ENCODE assay signal across 1 cellular context in the genomic region with DNA sequence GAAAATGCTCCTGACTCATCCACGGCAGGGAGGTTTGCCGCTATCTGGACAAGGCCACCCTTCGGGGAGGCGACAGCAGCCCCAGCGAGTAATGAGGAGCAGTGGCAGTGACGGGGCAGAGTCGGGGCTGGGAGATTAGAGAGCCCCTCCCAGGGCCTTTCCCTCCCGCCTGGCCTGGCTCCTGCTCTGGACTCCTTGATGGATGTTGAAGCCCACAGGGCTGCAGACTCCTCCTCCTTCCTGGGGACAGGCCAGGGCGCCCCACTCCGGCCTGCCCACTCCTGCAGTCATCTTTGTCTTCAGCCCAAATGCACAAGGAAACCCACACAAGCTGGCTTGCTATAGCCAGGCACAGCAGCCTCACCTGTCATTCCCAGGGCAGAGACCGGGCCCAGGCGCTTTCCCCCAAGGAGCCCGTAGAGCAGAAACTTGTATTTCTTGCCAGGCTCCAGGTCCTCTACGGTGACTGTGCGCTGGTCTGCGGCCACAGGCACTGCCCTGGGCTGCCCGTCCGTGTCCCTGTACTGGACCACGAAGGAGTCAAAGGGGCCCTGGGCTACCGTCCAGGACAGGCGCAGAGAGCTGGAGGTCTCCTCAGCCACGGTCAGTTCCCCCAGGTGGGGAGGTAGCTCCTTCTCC.
TF ChIP-seq lines count a peak whose summit lies in the region.

No MANE protein-coding gene starts in this region.

TF ChIP-seq in K562, 482 proteins besides CTCF, POLR2A, EP300 and RAD21 (continued from another document and continues in another):
- TF ChIP-seq, protein P1, sequence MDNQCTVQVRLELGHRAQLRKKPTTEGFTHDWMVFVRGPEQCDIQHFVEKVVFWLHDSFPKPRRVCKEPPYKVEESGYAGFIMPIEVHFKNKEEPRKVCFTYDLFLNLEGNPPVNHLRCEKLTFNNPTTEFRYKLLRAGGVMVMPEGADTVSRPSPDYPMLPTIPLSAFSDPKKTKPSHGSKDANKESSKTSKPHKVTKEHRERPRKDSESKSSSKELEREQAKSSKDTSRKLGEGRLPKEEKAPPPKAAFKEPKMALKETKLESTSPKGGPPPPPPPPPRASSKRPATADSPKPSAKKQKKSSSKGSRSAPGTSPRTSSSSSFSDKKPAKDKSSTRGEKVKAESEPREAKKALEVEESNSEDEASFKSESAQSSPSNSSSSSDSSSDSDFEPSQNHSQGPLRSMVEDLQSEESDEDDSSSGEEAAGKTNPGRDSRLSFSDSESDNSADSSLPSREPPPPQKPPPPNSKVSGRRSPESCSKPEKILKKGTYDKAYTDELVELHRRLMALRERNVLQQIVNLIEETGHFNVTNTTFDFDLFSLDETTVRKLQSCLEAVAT (IDR thresholded peaks at IDR 0.05) = no peak
- TF ChIP-seq ZNF707 (CRISPR knock-in tag; conservative IDR thresholded peaks at IDR 0.05) (no peak), NFE2L1 (tag; IDR thresholded peaks at IDR 0.05; ENCODE audit: borderline replicate concordance, low read depth) (no peak), RFX1 (IDR thresholded peaks at IDR 0.05) (no peak), ZNF609 (CRISPR knock-in tag; IDR thresholded peaks at IDR 0.05; ENCODE audit: borderline replicate concordance) (no peak), ZBTB26 (CRISPR knock-in tag; IDR thresholded peaks at IDR 0.05) (no peak), ZNF445 (CRISPR knock-in tag; IDR thresholded peaks at IDR 0.05; ENCODE audit: low read depth) (no peak), NCOR1 (IDR thresholded peaks at IDR 0.05) (no peak), HSF4 (CRISPR knock-in tag; IDR thresholded peaks at IDR 0.05; ENCODE audit: borderline replicate concordance) (no peak), ZNF174 (CRISPR knock-in tag; IDR thresholded peaks at IDR 0.05) (no peak), ZNF384 (IDR thresholded peaks at IDR 0.05; ENCODE audit: low read depth, low read length) (no peak), ZNF444 (CRISPR knock-in tag; IDR thresholded peaks at IDR 0.05) (no peak), FIP1L1 (IDR thresholded peaks at IDR 0.05; ENCODE audit: low read depth, low read length, poor library complexity, severe bottlenecking) (no peak), RNF2 (IDR thresholded peaks at IDR 0.05) (no peak), MBD2 (IDR thresholded peaks at IDR 0.05; ENCODE audit: borderline replicate concordance, low read depth) (no peak; the same call in 1 of the 2 replicates), SMAD1 (IDR thresholded peaks at IDR 0.05; ENCODE audit: low read depth, low read length, partially characterized antibody) (no peak), HEY1 (CRISPR knock-in tag; IDR thresholded peaks at IDR 0.05; ENCODE audit: borderline replicate concordance) (no peak), TFAM (CRISPR knock-in tag; conservative IDR thresholded peaks at IDR 0.05) (no peak), POLR3A (IDR thresholded peaks at IDR 0.05; ENCODE audit: borderline replicate concordance, extremely low read depth, insufficient read depth, insufficient read length) (no peak), SFPQ (IDR thresholded peaks at IDR 0.05; ENCODE audit: low read depth, low read length) (no peak), ETV6 (IDR thresholded peaks at IDR 0.05; ENCODE audit: borderline replicate concordance in 1 of 2, low read depth in 2 of 2, low read length in 1 of 2) (no peak), ETV6 (CRISPR knock-in tag; IDR thresholded peaks at IDR 0.05; ENCODE audit: borderline replicate concordance) (no peak), ZBED1 (IDR thresholded peaks at IDR 0.05) (no peak), C11orf30 (IDR thresholded peaks at IDR 0.05; ENCODE audit: low read depth) (peak; percentile 14; the same call in 1 of the 2 replicates), RHOXF2B (CRISPR knock-in tag; conservative IDR thresholded peaks at IDR 0.05) (no peak), ZNF830 (CRISPR knock-in tag; IDR thresholded peaks at IDR 0.05) (no peak), POU5F1 (IDR thresholded peaks at IDR 0.05; ENCODE audit: borderline replicate concordance, low read depth, low read length, partially characterized antibody) (no peak), SMAD4 (CRISPR knock-in tag; conservative IDR thresholded peaks at IDR 0.05) (peak; percentile 76), FOXK2 (conservative IDR thresholded peaks at IDR 0.05 in 1 of 2, IDR thresholded peaks at IDR 0.05 in 1 of 2; ENCODE audit: low read depth in 2 of 2) (no peak), HNRNPK (IDR thresholded peaks at IDR 0.05; ENCODE audit: low read depth, low read length, poor library complexity, severe bottlenecking) (no peak), MEF2D (tag; conservative IDR thresholded peaks at IDR 0.05; ENCODE audit: low read depth) (no peak), ZNF134 (CRISPR knock-in tag; conservative IDR thresholded peaks at IDR 0.05) (no peak), HDAC8 (tag; IDR thresholded peaks at IDR 0.05) (0 out of 2 replicates have a peak, but pooled peaks have one; percentile 35)
- TF ChIP-seq, protein P2, sequence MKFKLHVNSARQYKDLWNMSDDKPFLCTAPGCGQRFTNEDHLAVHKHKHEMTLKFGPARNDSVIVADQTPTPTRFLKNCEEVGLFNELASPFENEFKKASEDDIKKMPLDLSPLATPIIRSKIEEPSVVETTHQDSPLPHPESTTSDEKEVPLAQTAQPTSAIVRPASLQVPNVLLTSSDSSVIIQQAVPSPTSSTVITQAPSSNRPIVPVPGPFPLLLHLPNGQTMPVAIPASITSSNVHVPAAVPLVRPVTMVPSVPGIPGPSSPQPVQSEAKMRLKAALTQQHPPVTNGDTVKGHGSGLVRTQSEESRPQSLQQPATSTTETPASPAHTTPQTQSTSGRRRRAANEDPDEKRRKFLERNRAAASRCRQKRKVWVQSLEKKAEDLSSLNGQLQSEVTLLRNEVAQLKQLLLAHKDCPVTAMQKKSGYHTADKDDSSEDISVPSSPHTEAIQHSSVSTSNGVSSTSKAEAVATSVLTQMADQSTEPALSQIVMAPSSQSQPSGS (CRISPR knock-in tag; IDR thresholded peaks at IDR 0.05) = no peak
- TF ChIP-seq, protein P3, sequence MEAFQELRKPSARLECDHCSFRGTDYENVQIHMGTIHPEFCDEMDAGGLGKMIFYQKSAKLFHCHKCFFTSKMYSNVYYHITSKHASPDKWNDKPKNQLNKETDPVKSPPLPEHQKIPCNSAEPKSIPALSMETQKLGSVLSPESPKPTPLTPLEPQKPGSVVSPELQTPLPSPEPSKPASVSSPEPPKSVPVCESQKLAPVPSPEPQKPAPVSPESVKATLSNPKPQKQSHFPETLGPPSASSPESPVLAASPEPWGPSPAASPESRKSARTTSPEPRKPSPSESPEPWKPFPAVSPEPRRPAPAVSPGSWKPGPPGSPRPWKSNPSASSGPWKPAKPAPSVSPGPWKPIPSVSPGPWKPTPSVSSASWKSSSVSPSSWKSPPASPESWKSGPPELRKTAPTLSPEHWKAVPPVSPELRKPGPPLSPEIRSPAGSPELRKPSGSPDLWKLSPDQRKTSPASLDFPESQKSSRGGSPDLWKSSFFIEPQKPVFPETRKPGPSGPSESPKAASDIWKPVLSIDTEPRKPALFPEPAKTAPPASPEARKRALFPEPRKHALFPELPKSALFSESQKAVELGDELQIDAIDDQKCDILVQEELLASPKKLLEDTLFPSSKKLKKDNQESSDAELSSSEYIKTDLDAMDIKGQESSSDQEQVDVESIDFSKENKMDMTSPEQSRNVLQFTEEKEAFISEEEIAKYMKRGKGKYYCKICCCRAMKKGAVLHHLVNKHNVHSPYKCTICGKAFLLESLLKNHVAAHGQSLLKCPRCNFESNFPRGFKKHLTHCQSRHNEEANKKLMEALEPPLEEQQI (IDR thresholded peaks at IDR 0.05) = no peak
- TF ChIP-seq, protein P4, sequence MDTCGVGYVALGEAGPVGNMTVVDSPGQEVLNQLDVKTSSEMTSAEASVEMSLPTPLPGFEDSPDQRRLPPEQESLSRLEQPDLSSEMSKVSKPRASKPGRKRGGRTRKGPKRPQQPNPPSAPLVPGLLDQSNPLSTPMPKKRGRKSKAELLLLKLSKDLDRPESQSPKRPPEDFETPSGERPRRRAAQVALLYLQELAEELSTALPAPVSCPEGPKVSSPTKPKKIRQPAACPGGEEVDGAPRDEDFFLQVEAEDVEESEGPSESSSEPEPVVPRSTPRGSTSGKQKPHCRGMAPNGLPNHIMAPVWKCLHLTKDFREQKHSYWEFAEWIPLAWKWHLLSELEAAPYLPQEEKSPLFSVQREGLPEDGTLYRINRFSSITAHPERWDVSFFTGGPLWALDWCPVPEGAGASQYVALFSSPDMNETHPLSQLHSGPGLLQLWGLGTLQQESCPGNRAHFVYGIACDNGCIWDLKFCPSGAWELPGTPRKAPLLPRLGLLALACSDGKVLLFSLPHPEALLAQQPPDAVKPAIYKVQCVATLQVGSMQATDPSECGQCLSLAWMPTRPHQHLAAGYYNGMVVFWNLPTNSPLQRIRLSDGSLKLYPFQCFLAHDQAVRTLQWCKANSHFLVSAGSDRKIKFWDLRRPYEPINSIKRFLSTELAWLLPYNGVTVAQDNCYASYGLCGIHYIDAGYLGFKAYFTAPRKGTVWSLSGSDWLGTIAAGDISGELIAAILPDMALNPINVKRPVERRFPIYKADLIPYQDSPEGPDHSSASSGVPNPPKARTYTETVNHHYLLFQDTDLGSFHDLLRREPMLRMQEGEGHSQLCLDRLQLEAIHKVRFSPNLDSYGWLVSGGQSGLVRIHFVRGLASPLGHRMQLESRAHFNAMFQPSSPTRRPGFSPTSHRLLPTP (IDR thresholded peaks at IDR 0.05; ENCODE audit: borderline replicate concordance, extremely low read depth, insufficient read length) = no peak
- TF ChIP-seq, protein P5, sequence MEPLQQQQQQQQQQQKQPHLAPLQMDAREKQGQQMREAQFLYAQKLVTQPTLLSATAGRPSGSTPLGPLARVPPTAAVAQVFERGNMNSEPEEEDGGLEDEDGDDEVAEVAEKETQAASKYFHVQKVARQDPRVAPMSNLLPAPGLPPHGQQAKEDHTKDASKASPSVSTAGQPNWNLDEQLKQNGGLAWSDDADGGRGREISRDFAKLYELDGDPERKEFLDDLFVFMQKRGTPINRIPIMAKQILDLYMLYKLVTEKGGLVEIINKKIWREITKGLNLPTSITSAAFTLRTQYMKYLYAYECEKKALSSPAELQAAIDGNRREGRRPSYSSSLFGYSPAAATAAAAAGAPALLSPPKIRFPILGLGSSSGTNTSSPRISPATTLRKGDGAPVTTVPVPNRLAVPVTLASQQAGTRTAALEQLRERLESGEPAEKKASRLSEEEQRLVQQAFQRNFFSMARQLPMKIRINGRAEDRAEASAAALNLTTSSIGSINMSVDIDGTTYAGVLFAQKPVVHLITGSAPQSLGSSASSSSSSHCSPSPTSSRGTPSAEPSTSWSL (CRISPR knock-in tag; IDR thresholded peaks at IDR 0.05; ENCODE audit: borderline replicate concordance) = no peak
